ENCODE assay signal across 8 cellular contexts in genomic region chr10:43456561-43456960, GRCh38. TPM values are rescaled to one million over a fixed set of nuclear protein-coding genes. Genes with fewer than 3 reads are reported as not detected.
A peak's percentile ranks its signal among the peaks of the same experiment; 100 is the strongest.
DNase-seq lines count a peak whose midpoint lies in the region; ATAC-seq, FAIRE-seq and TF ChIP-seq lines count a peak whose summit lies in the region.
"Not testable (repeated sequence)": the region's sequence is repeated elsewhere in the genome, so short reads cannot be mapped to it uniquely, and the experiment has no call there.

No MANE protein-coding gene starts in this region.

- H3K79me2 ChIP-seq in Karpas-422 (ENCODE audit: low read length), result peaks cover 11% of the 10 kb centered on the region

- 91 to 92% methylated on average over 15 of the region's 15 CpGs for WGBS in pancreas, 2 donors
- WGBS in stomach, 5 donors, result 93 to 98% (median 97%) methylated on average over 15 of the region's 15 CpGs

- H3K9ac ChIP-seq in BLaER1, result peak overlapping the region; percentile 87
- not testable (repeated sequence) for H3K9ac ChIP-seq in Karpas-422 (ENCODE audit: low read length)

- intact Hi-C loops in dorsolateral prefrontal cortex (cut with DNase I); left lung (cut with DNase I); pancreas (cut with DNase I); stomach (cut with DNase I; ENCODE audit: low total_unique reads): not testable (repeated sequence)

- H4K20me1 ChIP-seq in BLaER1; Karpas-422 (ENCODE audit: insufficient read depth, low read depth, low read length): not testable (repeated sequence)

- H3K27ac ChIP-seq in BLaER1, result peak overlapping the region; percentile 89
- not testable (repeated sequence) for H3K27ac ChIP-seq in Karpas-422 (ENCODE audit: low read length)
- peak overlapping the region; percentile 90 for H3K27ac ChIP-seq in VCaP
- peak overlapping the region in 58 of 59 donors; percentile 77 to 98 (median 95) for H3K27ac ChIP-seq in dorsolateral prefrontal cortex
- H3K27ac ChIP-seq in left lung, result peak overlapping the region; percentile 90 to 92
- peak overlapping the region in 3 of 4 donors; percentile 51 to 77 (median 61) for H3K27ac ChIP-seq in pancreas
- peak overlapping the region; percentile 77 to 91 (median 90) for H3K27ac ChIP-seq in stomach

- TF ChIP-seq CTCF in VCaP (conservative IDR thresholded peaks at IDR 0.05); dorsolateral prefrontal cortex (IDR thresholded peaks at IDR 0.05 in 54 of 56, conservative IDR thresholded peaks at IDR 0.05 in 2 of 56; ENCODE audit: low read depth in 1 of 56, partially characterized antibody in 56 of 56); left lung (IDR thresholded peaks at IDR 0.05); pancreas (IDR thresholded peaks at IDR 0.05); stomach (IDR thresholded peaks at IDR 0.05): not testable (repeated sequence)

- not testable (repeated sequence) for FAIRE-seq in pancreas (lab: Jason Lieb, UNC)

- H3K9me3 Mint-ChIP-seq in activated naive CD4-positive, alpha-beta T cell treated with anti-CD3 and anti-CD28 coated beads, Interleukin-2, amount 50 U/mL, for 72 hours, result not testable (repeated sequence)

- not testable (repeated sequence) for H3K36me3 ChIP-seq in BLaER1; Karpas-422 (ENCODE audit: insufficient read depth, low read length); left lung; pancreas; stomach

- H3K4me3 ChIP-seq in BLaER1, result peak overlapping the region; percentile 73; the same call in 1 of the 2 replicates
- not testable (repeated sequence) for H3K4me3 ChIP-seq in Karpas-422 (ENCODE audit: low read length); pancreas
- H3K4me3 ChIP-seq in dorsolateral prefrontal cortex, result peak overlapping the region in 39 of 59 donors; percentile 47 to 82 (median 70)
- H3K4me3 ChIP-seq in left lung, result peak overlapping the region in 1 of 2 donors; percentile 61
- peak overlapping the region in 1 of 4 donors; percentile 55 for H3K4me3 ChIP-seq in stomach

- H3K9me2 ChIP-seq in Karpas-422 (replicated peaks; ENCODE audit: insufficient read depth, low read length), result not testable (repeated sequence)

- ATAC-seq in activated naive CD4-positive, alpha-beta T cell treated with anti-CD3 and anti-CD28 coated beads, Interleukin-2, amount 50 U/mL, for 72 hours; left lung; pancreas: not testable (repeated sequence)

- TF ChIP-seq EP300 in stomach (IDR thresholded peaks at IDR 0.05), result not testable (repeated sequence)

- peaks cover 10 to 16% of the 10 kb centered on the region in 2 donors for H3K36me3 Mint-ChIP-seq in activated naive CD4-positive, alpha-beta T cell treated with anti-CD3 and anti-CD28 coated beads, Interleukin-2, amount 50 U/mL, for 72 hours

- H3K4me1 ChIP-seq in BLaER1 (peaks cover 50% of the 10 kb centered on the region), Karpas-422 (ENCODE audit: low read length) (peaks cover 39% of the 10 kb centered on the region), left lung (peaks cover 6 to 37% of the 10 kb centered on the region in 2 donors), stomach (peaks cover 15 to 34% (median 20%) of the 10 kb centered on the region in 4 donors)
- H3K4me1 ChIP-seq in pancreas, result not testable (repeated sequence)

- DNase-seq in Karpas-422; activated naive CD4-positive, alpha-beta T cell treated with anti-CD3 and anti-CD28 coated beads, Interleukin-2, amount 50 U/mL, for 72 hours (ENCODE audit: low spot score in 2 of 2); dorsolateral prefrontal cortex; left lung; pancreas; stomach: not testable (repeated sequence)

- not testable (repeated sequence) for H3K9me3 ChIP-seq in BLaER1; Karpas-422 (ENCODE audit: low read length); left lung; pancreas; stomach

- H3K4me2 ChIP-seq in BLaER1, result peak overlapping the region; percentile 94
- peak overlapping the region; percentile 98 for H3K4me2 ChIP-seq in Karpas-422 (ENCODE audit: low read depth, low read length, poor library complexity, severe bottlenecking)

- H2AFZ ChIP-seq in Karpas-422 (ENCODE audit: low read length), result not testable (repeated sequence)

- not testable (repeated sequence) for H3K27me3 ChIP-seq in BLaER1; Karpas-422 (ENCODE audit: low read length); dorsolateral prefrontal cortex; left lung; pancreas; stomach

- not testable (repeated sequence) for TF ChIP-seq POLR2A in stomach (IDR thresholded peaks at IDR 0.05)

- H3K27ac Mint-ChIP-seq in activated naive CD4-positive, alpha-beta T cell treated with anti-CD3 and anti-CD28 coated beads, Interleukin-2, amount 50 U/mL, for 72 hours, result peak overlapping the region; percentile 22 to 98

RNA-seq across cellular contexts. Expression of gene ZNF487, which starts 19.6 kb away (rescaled TPM):
- 11.5 and 11.8 TPM in 2 replicates for total RNA-seq in Karpas-422 (2014; rRNA removed; shearing (Covaris generic); ENCODE audit: low replicate concordance)
- total RNA-seq in activated naive CD4-positive, alpha-beta T cell treated with anti-CD3 and anti-CD28 coated beads, Interleukin-2, amount 50 U/mL, for 72 hours, result 1 to 10 TPM; 2.7 to 4.1 TPM
- 10 to 100 TPM; 12.0 to 31.9 (median 20.8) TPM for total RNA-seq in dorsolateral prefrontal cortex
- total RNA-seq in left lung, result 1 to 10 TPM; 4.4 to 4.7 TPM
- 1 to 10 TPM in 5 of 6 donors, under 1 TPM in 1; 0.85 to 3.0 (median 1.7) TPM for total RNA-seq in pancreas
- 1 to 10 TPM; 2.2 to 5.0 TPM for polyA plus RNA-seq in pancreas
- total RNA-seq in stomach, result 10 to 100 TPM in 1 of 5 donors, 1 to 10 TPM in 3, under 1 TPM in 1; 0.45 to 11.0 (median 4.8) TPM
- 1 to 10 TPM; 3.7 to 8.4 (median 4.3) TPM for polyA plus RNA-seq in stomach

RNA-seq across cellular contexts. Expression of gene HNRNPF, which starts 47.6 kb away (rescaled TPM):
- total RNA-seq in Karpas-422 (2014; rRNA removed; shearing (Covaris generic); ENCODE audit: low replicate concordance), result 160 and 269 TPM in 2 replicates
- total RNA-seq in activated naive CD4-positive, alpha-beta T cell treated with anti-CD3 and anti-CD28 coated beads, Interleukin-2, amount 50 U/mL, for 72 hours, result 100 to 1,000 TPM; 410 to 434 TPM
- total RNA-seq in dorsolateral prefrontal cortex, result 100 to 1,000 TPM in 2 of 120 experiments, 10 to 100 TPM in 118; 39.3 to 109 (median 59.0) TPM
- total RNA-seq in left lung, result 100 to 1,000 TPM; 161 to 230 TPM
- total RNA-seq in pancreas, result 100 to 1,000 TPM in 1 of 6 donors, 10 to 100 TPM in 5; 51.9 to 103 (median 84.5) TPM
- 10 to 100 TPM; 26.5 to 56.8 TPM for polyA plus RNA-seq in pancreas
- 100 to 1,000 TPM in 2 of 5 donors, 10 to 100 TPM in 3; 36.2 to 169 (median 87.0) TPM for total RNA-seq in stomach
- polyA plus RNA-seq in stomach, result 100 to 1,000 TPM in 1 of 3 donors, 10 to 100 TPM in 2; 74.7 to 131 (median 87.5) TPM
